Comparison of ENCODE assay signal across 8 cellular contexts in genomic region chr3:39147711-39148115, GRCh38. TPM values are rescaled to one million over a fixed set of nuclear protein-coding genes. Genes with fewer than 3 reads are reported as not detected.
DNase-seq lines count a peak whose midpoint lies in the region; ATAC-seq, FAIRE-seq and TF ChIP-seq lines count a peak whose summit lies in the region.

No MANE protein-coding gene starts in this region.

- H3K36me3 Mint-ChIP-seq in T-helper 2 cell treated with Interferon-gamma antibody and Interleukin-4, amounts not matched to agents 5 μg/mL and 100 μg/mL, for 36 hours (ENCODE audit: low read depth), result peaks cover 44% of the 10 kb centered on the region
- H3K36me3 Mint-ChIP-seq in endothelial cell (ENCODE audit: low read depth, unreplicated experiment), result peaks cover 46% of the 10 kb centered on the region

- TF ChIP-seq CTCF in cardiac muscle cell (IDR thresholded peaks at IDR 0.05; ENCODE audit: low read depth, low read length), result no peak
- no peak for TF ChIP-seq CTCF in endothelial cell (IDR thresholded peaks at IDR 0.05; ENCODE audit: unreplicated experiment)
- TF ChIP-seq CTCF in pancreas (IDR thresholded peaks at IDR 0.05), result no peak

- FAIRE-seq in pancreas (lab: Jason Lieb, UNC), result no peak

- peaks cover 58% of the 10 kb centered on the region for H3K4me1 ChIP-seq in cardiac muscle cell (ENCODE audit: low read depth)
- peaks cover 47 to 68% (median 49%) of the 10 kb centered on the region in 3 donors for H3K4me1 ChIP-seq in pancreas

- 30 to 31% methylated on average over 4 of the region's 4 CpGs for WGBS in pancreas, 2 donors

- H3K27ac Mint-ChIP-seq in T-helper 2 cell treated with Interferon-gamma antibody and Interleukin-4, amounts not matched to agents 5 μg/mL and 100 μg/mL, for 36 hours, result peak overlapping the region; percentile 97
- H3K27ac Mint-ChIP-seq in endothelial cell (ENCODE audit: unreplicated experiment), result peak overlapping the region; percentile 99

- H3K36me3 ChIP-seq in cardiac muscle cell, result peaks cover 28% of the 10 kb centered on the region
- H3K36me3 ChIP-seq in pancreas, result peaks cover 17 to 38% (median 28%) of the 10 kb centered on the region in 3 donors

- H3K4me1 Mint-ChIP-seq in T-helper 2 cell treated with Interferon-gamma antibody and Interleukin-4, amounts not matched to agents 5 μg/mL and 100 μg/mL, for 36 hours (ENCODE audit: low read depth), result peaks cover 65% of the 10 kb centered on the region
- peaks cover 78% of the 10 kb centered on the region for H3K4me1 Mint-ChIP-seq in endothelial cell (ENCODE audit: unreplicated experiment)

- no peak overlapping the region for H3K4me3 ChIP-seq in cardiac muscle cell
- peak overlapping the region in 2 of 4 donors; percentile 2 to 20 for H3K4me3 ChIP-seq in pancreas

- H3K27me3 ChIP-seq in cardiac muscle cell (no peaks in the 10 kb centered on the region), pancreas (no peaks in the 10 kb centered on the region)

- H3K27me3 Mint-ChIP-seq in T-helper 2 cell treated with Interferon-gamma antibody and Interleukin-4, amounts not matched to agents 5 μg/mL and 100 μg/mL, for 36 hours (ENCODE audit: low read depth), result no peaks in the 10 kb centered on the region
- peaks cover 30% of the 10 kb centered on the region for H3K27me3 Mint-ChIP-seq in endothelial cell (ENCODE audit: unreplicated experiment)

- ATAC-seq in Right ventricle myocardium superior (ENCODE audit: poor library complexity) (no peak), HG03066 (IDR thresholded peaks at IDR 0.05; ENCODE audit: low read depth, unreplicated experiment) (peak; percentile 28), pancreas (no peak), HG03521 (IDR thresholded peaks at IDR 0.05; ENCODE audit: unreplicated experiment) (no peak)

- H3K9me3 ChIP-seq in cardiac muscle cell (ENCODE audit: low read depth) (no peaks in the 10 kb centered on the region), pancreas (no peaks in the 10 kb centered on the region)

- no peaks in the 10 kb centered on the region for H3K9me3 Mint-ChIP-seq in T-helper 2 cell treated with Interferon-gamma antibody and Interleukin-4, amounts not matched to agents 5 μg/mL and 100 μg/mL, for 36 hours
- H3K9me3 Mint-ChIP-seq in endothelial cell (ENCODE audit: unreplicated experiment), result no peaks in the 10 kb centered on the region

- H3K27ac ChIP-seq in cardiac muscle cell (peak overlapping the region; percentile 76), pancreas (peak overlapping the region; percentile 9 to 100 (median 74))

- DNase-seq in cardiac muscle cell (ENCODE audit: low read depth in 1 of 2, low spot score in 1 of 2) (peak in 1 of 2 donors; percentile 64), Right ventricle myocardium superior (no peak), endothelial cell (ENCODE audit: low spot score) (peak; percentile 55), pancreas (peak in 1 of 6 donors; percentile 58), NCI-H2196 treated with DMSO at 0.1 percent for 48 hours (lab: John Stamatoyannopoulos, UW; ENCODE audit: unreplicated experiment) (no peak)
- peak; percentile 50 for DNase-seq in T-helper 2 cell treated with Interferon-gamma antibody and Interleukin-4, amounts not matched to agents 5 μg/mL and 100 μg/mL, for 36 hours (ENCODE audit: low spot score)

- intact Hi-C loops in Right ventricle myocardium superior (cut with DNase I), result no loop called here
- intact Hi-C loops in pancreas (cut with DNase I), result no loop called here

- H3K4me3 Mint-ChIP-seq in T-helper 2 cell treated with Interferon-gamma antibody and Interleukin-4, amounts not matched to agents 5 μg/mL and 100 μg/mL, for 36 hours, result peak overlapping the region; percentile 89
- H3K4me3 Mint-ChIP-seq in endothelial cell (ENCODE audit: unreplicated experiment), result peak overlapping the region; percentile 70

RNA-seq across cellular contexts. Expression of gene CSRNP1, which starts 5.7 kb away (rescaled TPM):
- total RNA-seq in cardiac muscle cell (11.0 and 13.6 TPM in 2 replicates), Right ventricle myocardium superior (11.4 TPM), endothelial cell (ENCODE audit: unreplicated experiment) (20.8 TPM), pancreas (10 to 100 TPM in 5 of 6 donors, 1 to 10 TPM in 1; 9.0 to 29.2 (median 13.4) TPM)
- polyA plus RNA-seq in cardiac muscle cell (9.6 and 11.7 TPM in 2 replicates), pancreas (10 to 100 TPM; 20.3 to 31.4 TPM)

RNA-seq across cellular contexts. Expression of gene TTC21A, which starts 40.2 kb away (rescaled TPM):
- 2.7 and 3.1 TPM in 2 replicates for total RNA-seq in cardiac muscle cell
- polyA plus RNA-seq in cardiac muscle cell, result 2.9 and 4.2 TPM in 2 replicates
- total RNA-seq in Right ventricle myocardium superior, result 2.0 TPM
- 41.7 TPM for total RNA-seq in endothelial cell (ENCODE audit: unreplicated experiment)
- total RNA-seq in pancreas, result 1 to 10 TPM; 3.1 to 9.6 (median 5.5) TPM
- polyA plus RNA-seq in pancreas, result 10 to 100 TPM; 21.7 to 31.3 TPM

RNA-seq across cellular contexts. Expression of gene GORASP1, which starts 40.3 kb away (rescaled TPM):
- total RNA-seq in cardiac muscle cell, result 128 and 135 TPM in 2 replicates
- 69.3 and 70.3 TPM in 2 replicates for polyA plus RNA-seq in cardiac muscle cell
- total RNA-seq in Right ventricle myocardium superior, result 48.4 TPM
- 130 TPM for total RNA-seq in endothelial cell (ENCODE audit: unreplicated experiment)
- total RNA-seq in pancreas, result 10 to 100 TPM; 25.9 to 48.6 (median 31.6) TPM
- 10 to 100 TPM; 56.2 to 79.6 TPM for polyA plus RNA-seq in pancreas

RNA-seq across cellular contexts. Expression of gene XIRP1, which starts 44.7 kb away (rescaled TPM):
- total RNA-seq in cardiac muscle cell (195 and 315 TPM in 2 replicates), Right ventricle myocardium superior (249 TPM), endothelial cell (ENCODE audit: unreplicated experiment) (0.21 TPM), pancreas (under 1 TPM in 2 of 6 donors, not detected in 4; 0.09 to 0.43 TPM)
- polyA plus RNA-seq in cardiac muscle cell (136 and 199 TPM in 2 replicates), pancreas (under 1 TPM; 0.08 to 0.14 TPM)

Comparison
In these comparisons a context has a peak if more than half of its experiments do, and no peak if none do; other contexts are left out.
1. DNase-seq: peak in T-helper 2 cell treated with Interferon-gamma antibody and Interleukin-4, amounts not matched to agents 5 μg/mL and 100 μg/mL, for 36 hours (single experiment) and endothelial cell (single experiment); none in Right ventricle myocardium superior (single experiment) and NCI-H2196 treated with DMSO at 0.1 percent for 48 hours (single experiment).